ENCODE assay signal across 6 cellular contexts in genomic region chr9:129081388-129081889, GRCh38. TPM values are rescaled to one million over a fixed set of nuclear protein-coding genes. Genes with fewer than 3 reads are reported as not detected.
DNase-seq lines count a peak whose midpoint lies in the region; ATAC-seq, FAIRE-seq and TF ChIP-seq lines count a peak whose summit lies in the region.

No MANE protein-coding gene starts in this region.

- TF ChIP-seq CTCF in BJ (IDR thresholded peaks at IDR 0.05; ENCODE audit: insufficient read depth, low read depth, low read length) = no peak
- TF ChIP-seq CTCF in H1 (IDR thresholded peaks at IDR 0.05; ENCODE audit: control extremely low read depth in 1 of 3, insufficient read depth in 1 of 3, low read depth in 1 of 3, low read length in 3 of 3) = no peak

- peak overlapping the region; percentile 60; the same call in 1 of the 2 replicates for H3K18ac ChIP-seq in H1 (ENCODE audit: extremely low read depth, low read length)

- H3K27ac ChIP-seq in HUES6 (ENCODE audit: low read depth, low read length) (peak overlapping the region; percentile 81), H1 (ENCODE audit: low read depth, low read length) (peak overlapping the region; percentile 56)

- POLR2A ChIA-PET in BJ (lab: Charles Lee) = interaction anchor here (0.5 to 0.6 kb wide), 2 partner anchors 240 to 317 kb away, joined by 4 to 5 read pairs; no protein-coding TSS in a partner anchor
- POLR2A ChIA-PET in H1 (lab: Charles Lee; ENCODE audit: partially characterized antibody) = interaction anchor here (0.6 to 3.9 kb wide), 11 partner anchors 9 to 392 kb away, joined by 3 to 27 read pairs (median 4); partner anchors contain the start of genes IER5L, SET and SH3GLB2

- H2BK15ac ChIP-seq in H1 (ENCODE audit: low read length) = no peak overlapping the region

- peaks cover 8 to 42% of the 10 kb centered on the region in 2 experiments; a peak in 3 of 4 replicates for H3K79me2 ChIP-seq in H1 (ENCODE audit: control insufficient read depth in 1 of 2, insufficient read depth in 2 of 2, low read length in 2 of 2)

- no peak overlapping the region for H3K14ac ChIP-seq in H1 (ENCODE audit: insufficient read length)

- H3K4ac ChIP-seq in H1 (replicated peaks; ENCODE audit: insufficient read length, low read depth, low read length) = peak overlapping the region; percentile 12

- peak overlapping the region; percentile 71; the same call in 1 of the 2 replicates for H2BK5ac ChIP-seq in H1 (ENCODE audit: low read depth, low read length)

- no peak overlapping the region for H2BK12ac ChIP-seq in H1 (ENCODE audit: low read depth, low read length)

- no peak for ATAC-seq in HG02623 (IDR thresholded peaks at IDR 0.05; ENCODE audit: unreplicated experiment)

- H3K79me1 ChIP-seq in H1 (ENCODE audit: low read depth, low read length) = peaks cover 27% of the 10 kb centered on the region

- no peak overlapping the region for H2BK20ac ChIP-seq in H1 (ENCODE audit: low read length)

- H2BK120ac ChIP-seq in H1 (replicated peaks; ENCODE audit: low read depth, low read length) = no peak overlapping the region

- TF ChIP-seq POLR2A in H1 (IDR thresholded peaks at IDR 0.05; ENCODE audit: control extremely low read depth in 1 of 2, low read depth in 2 of 2, low read length in 2 of 2) = no peak

- no peak for TF ChIP-seq RAD21 in H1 (IDR thresholded peaks at IDR 0.05 in 1 of 2, conservative IDR thresholded peaks at IDR 0.05 in 1 of 2; ENCODE audit: low read depth in 2 of 2, low read length in 2 of 2)

- FAIRE-seq in H1 (lab: Jason Lieb, UNC) = no peak

- no peak for TF ChIP-seq EP300 in H1 (IDR thresholded peaks at IDR 0.05; ENCODE audit: borderline replicate concordance in 1 of 2, low read depth in 2 of 2, low read length in 2 of 2)

- H3K36me3 ChIP-seq in BJ (ENCODE audit: control insufficient read depth, insufficient read depth, low read length) = peaks cover 4% of the 10 kb centered on the region
- peaks cover 31% of the 10 kb centered on the region for H3K36me3 ChIP-seq in HUES6 (ENCODE audit: control insufficient read depth, insufficient read depth, low read length)
- peaks cover under 1 to 16% (median 9%) of the 10 kb centered on the region in 4 experiments; a peak in 6 of 8 replicates for H3K36me3 ChIP-seq in H1 (ENCODE audit: control insufficient read depth in 2 of 4, insufficient read depth in 4 of 4, low read length in 3 of 4)
- peaks cover 14% of the 10 kb centered on the region for H3K36me3 ChIP-seq in skeletal muscle satellite cell (ENCODE audit: insufficient read depth, low read length)

- H3K23ac ChIP-seq in H1 (ENCODE audit: insufficient read length) = no peak overlapping the region

- peak overlapping the region; percentile 80 for H3K9ac ChIP-seq in HUES6 (ENCODE audit: low read length)
- peak overlapping the region; percentile 36 to 76 (median 72) for H3K9ac ChIP-seq in H1 (replicated peaks in 1 of 4; ENCODE audit: extremely low read depth in 1 of 4, low read depth in 3 of 4, low read length in 3 of 4)
- peak overlapping the region; percentile 85 for H3K9ac ChIP-seq in skeletal muscle satellite cell (ENCODE audit: low read depth, low read length)

- H3K27me3 ChIP-seq in BJ (ENCODE audit: control insufficient read depth, insufficient read depth, low read length) (no peaks in the 10 kb centered on the region), HUES6 (ENCODE audit: control insufficient read depth, insufficient read depth, low read length) (no peaks in the 10 kb centered on the region), H1 (replicated peaks in 1 of 4; ENCODE audit: control insufficient read depth in 3 of 4, extremely low read depth in 1 of 4, insufficient read depth in 3 of 4, low read length in 3 of 4) (no peaks in the 10 kb centered on the region), skeletal muscle satellite cell (ENCODE audit: control insufficient read depth, insufficient read depth, low read length) (no peaks in the 10 kb centered on the region)

- H3K23me2 ChIP-seq in H1 (ENCODE audit: low read depth, low read length) = peaks cover 8% of the 10 kb centered on the region

- H4K8ac ChIP-seq in H1 (ENCODE audit: extremely low read depth, insufficient read depth, low read length) = 0 out of 2 replicates have a peak overlapping the region, but pooled peaks have one; percentile 31

- no peak overlapping the region for H2AK5ac ChIP-seq in H1 (ENCODE audit: low read depth, low read length)

- H3K4me3 ChIP-seq in BJ (ENCODE audit: low read depth, low read length) (peak overlapping the region; percentile 84), HUES6 (ENCODE audit: low read depth, low read length) (peak overlapping the region; percentile 82), H1 (ENCODE audit: extremely low read depth in 1 of 4, insufficient read depth in 2 of 4, low read depth in 3 of 4, low read length in 4 of 4) (peak overlapping the region; percentile 83 to 90 (median 86)), skeletal muscle satellite cell (ENCODE audit: low read length) (peak overlapping the region; percentile 85)

- H3K4me2 ChIP-seq in H1 (ENCODE audit: insufficient read depth in 1 of 2, low read depth in 2 of 2, low read length in 2 of 2) = peak overlapping the region; percentile 76 to 90
- H3K4me2 ChIP-seq in skeletal muscle satellite cell (ENCODE audit: low read length) = peak overlapping the region; percentile 97

- WGBS in H1 (ENCODE audit: extremely low coverage in 1 of 2, insufficient coverage in 1 of 2, insufficient read length in 1 of 2, insufficient replicate concordance in 2 of 2, low coverage in 1 of 2, low lambda C conversion rate in 2 of 2, missing lambda C conversion rate in 1 of 2), 2 experiments = 10% methylated on average over 29 of the region's 30 CpGs; no CpG with 5 or more reads in 1 of the 2 experiments

- H3K4me1 ChIP-seq in HUES6 (ENCODE audit: control insufficient read depth, insufficient read depth, low read length) = peaks cover 9% of the 10 kb centered on the region
- H3K4me1 ChIP-seq in H1 (replicated peaks in 1 of 4; ENCODE audit: control insufficient read depth in 3 of 4, insufficient read depth in 4 of 4, low read length in 3 of 4) = peaks cover 0 to 9% (median 5%) of the 10 kb centered on the region in 4 experiments; a peak in 6 of 7 replicates
- H3K4me1 ChIP-seq in skeletal muscle satellite cell (ENCODE audit: control insufficient read depth, insufficient read depth, low read length) = peaks cover 16% of the 10 kb centered on the region

- H3K9me3 ChIP-seq in HUES6 (ENCODE audit: control insufficient read depth, insufficient read depth, low read depth, low read length) = no peaks in the 10 kb centered on the region
- no peaks in the 10 kb centered on the region for H3K9me3 ChIP-seq in H1 (ENCODE audit: insufficient read depth in 2 of 2, low read depth in 1 of 2, low read length in 1 of 2)
- no peaks in the 10 kb centered on the region for H3K9me3 ChIP-seq in skeletal muscle satellite cell (replicated peaks; ENCODE audit: low read length)

- no peak overlapping the region for H2AFZ ChIP-seq in H1 (ENCODE audit: low read length)

- DNase-seq in BJ (ENCODE audit: low read depth) = no peak
- DNase-seq in H1 (ENCODE audit: low read depth in 1 of 2, low spot score in 2 of 2) = no peak
- no peak for DNase-seq in Ammon's horn (ENCODE audit: low spot score)

- CTCF ChIA-PET in BJ (lab: Yijun Ruan, JAX) (interaction anchor here (1.3 to 1.5 kb wide), 2 partner anchors 20 to 22 kb away, joined by 3 to 5 read pairs; no protein-coding TSS in a partner anchor), H1 (lab: Charles Lee; ENCODE audit: partially characterized antibody) (no interaction called here)

- H4K5ac ChIP-seq in H1 (ENCODE audit: insufficient read length, low read depth, low read length) = peak overlapping the region; percentile 89

- peaks cover 7 to 17% of the 10 kb centered on the region in 2 experiments for H4K20me1 ChIP-seq in H1 (replicated peaks in 1 of 2; ENCODE audit: control insufficient read depth in 1 of 2, insufficient read depth in 2 of 2, low read length in 2 of 2)

- H4K91ac ChIP-seq in H1 (replicated peaks; ENCODE audit: insufficient read length, low read length) = no peak overlapping the region

- H3K56ac ChIP-seq in H1 (replicated peaks; ENCODE audit: insufficient read length, low read depth, low read length) = peak overlapping the region; percentile 2

RNA-seq across cellular contexts. Expression of gene DOLPP1, which starts 0.5 kb away (rescaled TPM):
- polyA plus RNA-seq in BJ (2011; rRNA removed) (13.7 and 17.6 TPM in 2 replicates), H1 (2011; rRNA removed) (45.3 and 56.0 TPM in 2 replicates)
- 7.0 and 12.2 TPM in 2 replicates for polyA minus RNA-seq in BJ (2011; rRNA and poly(A)+ RNA removed)
- total RNA-seq in H1 (2021; fragmentation: NEBNext Ultra II Directional; extraction: Animal tissue kit (Norgen Biotek cat#: 25700)) = 36.0 and 38.8 TPM in 2 replicates
- polyA plus RNA-seq in H1 (2011; cell fraction: cytosol; rRNA removed) = 43.8 TPM
- polyA plus RNA-seq in H1 (2011; cell fraction: nucleus; rRNA removed) = 56.1 TPM
- 20.0 to 27.5 TPM (median 25.5 TPM) in 4 replicates for polyA plus RNA-seq in H1 (2012, experiment 1 of 2)
- polyA plus RNA-seq in H1 (2012, experiment 2 of 2) = 37.9 TPM
- polyA plus RNA-seq in H1 (2013, experiment 1 of 2) = 52.3 TPM
- 56.7 TPM for polyA plus RNA-seq in H1 (2013, experiment 2 of 2)
- 34.8 and 38.2 TPM in 2 replicates for polyA minus RNA-seq in H1 (2011; rRNA and poly(A)+ RNA removed)
- 15.0 TPM for polyA minus RNA-seq in H1 (2011; cell fraction: cytosol; rRNA and poly(A)+ RNA removed)
- polyA minus RNA-seq in H1 (2011; cell fraction: nucleus; rRNA and poly(A)+ RNA removed) = 17.3 TPM
- total RNA-seq in skeletal muscle satellite cell (2012; rRNA removed) = 8.6 and 10.5 TPM in 2 replicates

RNA-seq across cellular contexts. Expression of gene CRAT, which starts 29.2 kb away (rescaled TPM):
- polyA plus RNA-seq in BJ (2011; rRNA removed) (29.3 and 61.2 TPM in 2 replicates), H1 (2011; rRNA removed) (17.3 and 25.5 TPM in 2 replicates)
- 33.2 and 37.6 TPM in 2 replicates for polyA minus RNA-seq in BJ (2011; rRNA and poly(A)+ RNA removed)
- 7.2 and 8.2 TPM in 2 replicates for total RNA-seq in H1 (2021; fragmentation: NEBNext Ultra II Directional; extraction: Animal tissue kit (Norgen Biotek cat#: 25700))
- polyA plus RNA-seq in H1 (2011; cell fraction: cytosol; rRNA removed) = 9.3 TPM
- polyA plus RNA-seq in H1 (2011; cell fraction: nucleus; rRNA removed) = 18.3 TPM
- 6.8 to 14.2 TPM (median 11.5 TPM) in 4 replicates for polyA plus RNA-seq in H1 (2012, experiment 1 of 2)
- 10.0 TPM for polyA plus RNA-seq in H1 (2012, experiment 2 of 2)
- 6.5 TPM for polyA plus RNA-seq in H1 (2013, experiment 1 of 2)
- 5.5 TPM for polyA plus RNA-seq in H1 (2013, experiment 2 of 2)
- polyA minus RNA-seq in H1 (2011; rRNA and poly(A)+ RNA removed) = 7.9 and 9.6 TPM in 2 replicates
- polyA minus RNA-seq in H1 (2011; cell fraction: cytosol; rRNA and poly(A)+ RNA removed) = 7.9 TPM
- polyA minus RNA-seq in H1 (2011; cell fraction: nucleus; rRNA and poly(A)+ RNA removed) = 5.3 TPM
- 48.7 and 58.3 TPM in 2 replicates for total RNA-seq in skeletal muscle satellite cell (2012; rRNA removed)

RNA-seq across cellular contexts. Expression of gene PTPA, which starts 29.8 kb away (rescaled TPM):
- polyA plus RNA-seq in BJ (2011; rRNA removed) = 171 and 251 TPM in 2 replicates
- polyA minus RNA-seq in BJ (2011; rRNA and poly(A)+ RNA removed) = 95.6 and 169 TPM in 2 replicates
- total RNA-seq in H1 (2021; fragmentation: NEBNext Ultra II Directional; extraction: Animal tissue kit (Norgen Biotek cat#: 25700)) = 145 and 156 TPM in 2 replicates
- polyA plus RNA-seq in H1 (2011; rRNA removed) = 114 and 158 TPM in 2 replicates
- 152 TPM for polyA plus RNA-seq in H1 (2011; cell fraction: cytosol; rRNA removed)
- 155 TPM for polyA plus RNA-seq in H1 (2011; cell fraction: nucleus; rRNA removed)
- 115 to 156 TPM (median 139 TPM) in 4 replicates for polyA plus RNA-seq in H1 (2012, experiment 1 of 2)
- polyA plus RNA-seq in H1 (2012, experiment 2 of 2) = 167 TPM
- 80.6 TPM for polyA plus RNA-seq in H1 (2013, experiment 1 of 2)
- polyA plus RNA-seq in H1 (2013, experiment 2 of 2) = 76.5 TPM
- 144 and 187 TPM in 2 replicates for polyA minus RNA-seq in H1 (2011; rRNA and poly(A)+ RNA removed)
- 83.3 TPM for polyA minus RNA-seq in H1 (2011; cell fraction: cytosol; rRNA and poly(A)+ RNA removed)
- polyA minus RNA-seq in H1 (2011; cell fraction: nucleus; rRNA and poly(A)+ RNA removed) = 60.0 TPM
- 55.5 and 60.7 TPM in 2 replicates for total RNA-seq in skeletal muscle satellite cell (2012; rRNA removed)

RNA-seq across cellular contexts. Expression of gene MIGA2, which starts 45.0 kb away (rescaled TPM):
- polyA plus RNA-seq in BJ (2011; rRNA removed) (11.5 and 23.7 TPM in 2 replicates), H1 (2011; rRNA removed) (24.6 and 36.6 TPM in 2 replicates)
- 10.9 and 11.9 TPM in 2 replicates for polyA minus RNA-seq in BJ (2011; rRNA and poly(A)+ RNA removed)
- total RNA-seq in H1 (2021; fragmentation: NEBNext Ultra II Directional; extraction: Animal tissue kit (Norgen Biotek cat#: 25700)) = 30.9 and 39.0 TPM in 2 replicates
- polyA plus RNA-seq in H1 (2011; cell fraction: cytosol; rRNA removed) = 31.0 TPM
- polyA plus RNA-seq in H1 (2011; cell fraction: nucleus; rRNA removed) = 271 TPM
- 23.6 to 37.7 TPM (median 30.3 TPM) in 4 replicates for polyA plus RNA-seq in H1 (2012, experiment 1 of 2)
- polyA plus RNA-seq in H1 (2012, experiment 2 of 2) = 23.7 TPM
- polyA plus RNA-seq in H1 (2013, experiment 1 of 2) = 18.7 TPM
- polyA plus RNA-seq in H1 (2013, experiment 2 of 2) = 16.5 TPM
- polyA minus RNA-seq in H1 (2011; rRNA and poly(A)+ RNA removed) = 11.5 and 21.2 TPM in 2 replicates
- polyA minus RNA-seq in H1 (2011; cell fraction: cytosol; rRNA and poly(A)+ RNA removed) = 8.1 TPM
- polyA minus RNA-seq in H1 (2011; cell fraction: nucleus; rRNA and poly(A)+ RNA removed) = 51.4 TPM
- total RNA-seq in skeletal muscle satellite cell (2012; rRNA removed) = 15.7 and 16.2 TPM in 2 replicates

RNA-seq across cellular contexts. Expression of gene SH3GLB2, which starts 53.3 kb away (rescaled TPM):
- polyA plus RNA-seq in BJ (2011; rRNA removed) (39.8 and 52.7 TPM in 2 replicates), H1 (2011; rRNA removed) (79.9 and 95.9 TPM in 2 replicates)
- 26.3 and 36.3 TPM in 2 replicates for polyA minus RNA-seq in BJ (2011; rRNA and poly(A)+ RNA removed)
- 52.7 and 54.9 TPM in 2 replicates for total RNA-seq in H1 (2021; fragmentation: NEBNext Ultra II Directional; extraction: Animal tissue kit (Norgen Biotek cat#: 25700))
- polyA plus RNA-seq in H1 (2011; cell fraction: cytosol; rRNA removed) = 70.3 TPM
- 212 TPM for polyA plus RNA-seq in H1 (2011; cell fraction: nucleus; rRNA removed)
- polyA plus RNA-seq in H1 (2012, experiment 1 of 2) = 30.6 to 57.9 TPM (median 53.7 TPM) in 4 replicates
- polyA plus RNA-seq in H1 (2012, experiment 2 of 2) = 34.8 TPM
- polyA plus RNA-seq in H1 (2013, experiment 1 of 2) = 32.9 TPM
- polyA plus RNA-seq in H1 (2013, experiment 2 of 2) = 31.8 TPM
- 25.4 and 33.3 TPM in 2 replicates for polyA minus RNA-seq in H1 (2011; rRNA and poly(A)+ RNA removed)
- 31.9 TPM for polyA minus RNA-seq in H1 (2011; cell fraction: cytosol; rRNA and poly(A)+ RNA removed)
- 44.1 TPM for polyA minus RNA-seq in H1 (2011; cell fraction: nucleus; rRNA and poly(A)+ RNA removed)
- 24.6 and 27.7 TPM in 2 replicates for total RNA-seq in skeletal muscle satellite cell (2012; rRNA removed)
